Comparison of ENCODE assay signal across 9 cellular contexts in the genomic region with DNA sequence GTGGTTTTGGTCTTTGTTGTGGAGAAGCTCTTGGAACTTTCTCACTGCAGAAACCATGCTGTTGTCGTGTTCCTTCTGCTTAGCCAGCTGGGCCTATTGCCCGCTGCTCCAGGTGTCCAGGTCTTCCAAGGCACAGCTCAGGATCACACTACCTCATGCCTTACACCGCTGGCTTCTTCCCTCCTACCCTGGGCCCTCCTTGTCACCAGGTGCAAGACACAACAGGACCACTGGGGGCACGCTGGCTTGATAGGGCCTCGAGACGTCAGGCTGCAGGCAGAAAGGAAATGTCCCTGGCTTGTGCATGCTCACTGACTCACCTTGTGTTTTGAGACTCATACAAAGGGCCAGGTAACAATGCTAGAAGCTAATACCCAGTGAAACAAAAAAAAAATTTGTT. TPM values are rescaled to one million over a fixed set of nuclear protein-coding genes. Genes with fewer than 3 reads are reported as not detected.
DNase-seq lines count a peak whose midpoint lies in the region; ATAC-seq and TF ChIP-seq lines count a peak whose summit lies in the region.
"Had no signal": no experiment of that assay in that cellular context is flagged by ENCODE, and none has a peak within 500 bp of the region (broad histone marks: within the 10 kb centered on the region; RNA-seq: fewer than 3 reads in every experiment).

No MANE protein-coding gene starts in this region.

- no TSS peak for BruUV-seq in mammary epithelial cell (replicated peaks; lab: Mats Ljungman, UMichigan)

- H3K4me3 ChIP-seq in AG04450 (ENCODE audit: low read depth, low read length): no peak overlapping the region
- H3K4me3 ChIP-seq in smooth muscle cell: no peak overlapping the region
- H3K4me3 ChIP-seq in heart right ventricle: no peak overlapping the region
- no peak overlapping the region for H3K4me3 ChIP-seq in mammary epithelial cell (replicated peaks in 1 of 3; ENCODE audit: insufficient read depth in 1 of 3, low read depth in 2 of 3, low read length in 3 of 3)

- no peak overlapping the region for H3K4me3 Mint-ChIP-seq in activated naive CD8-positive, alpha-beta T cell treated with anti-CD3 and anti-CD28 coated beads, Interleukin-2, amount 10 ng/mL, durations not matched to agents 7 days and 5 days

- 0 out of 2 replicates have a peak, but pooled peaks have one; percentile 11 for TF ChIP-seq CTCF in AG04450 (IDR thresholded peaks at IDR 0.05; ENCODE audit: low read depth, low read length)
- TF ChIP-seq CTCF in smooth muscle cell (IDR thresholded peaks at IDR 0.05; ENCODE audit: borderline replicate concordance, insufficient read depth, poor library complexity, severe bottlenecking): no peak
- peak in 2 of 9 donors; percentile 10 to 15 for TF ChIP-seq CTCF in heart right ventricle (IDR thresholded peaks at IDR 0.05)
- peak in 1 of 2 donors; percentile 17 for TF ChIP-seq CTCF in mammary epithelial cell (conservative IDR thresholded peaks at IDR 0.05 in 1 of 2, IDR thresholded peaks at IDR 0.05 in 1 of 2; ENCODE audit: extremely low read depth in 1 of 2, insufficient read depth in 1 of 2, low read depth in 1 of 2, low read length in 2 of 2)

- no peak overlapping the region for H3K4me2 ChIP-seq in smooth muscle cell
- no peak overlapping the region for H3K4me2 ChIP-seq in mammary epithelial cell (ENCODE audit: insufficient read depth, low read depth, low read length)

- in situ Hi-C loops in mammary epithelial cell (cut with MboI; ENCODE audit: low sequenced_read_pairs in 2 of 2): loop anchor here (5.0 to 10.0 kb wide), 2 partner anchors 56 to 64 kb away; no protein-coding TSS in a partner anchor

- peak; percentile 83 for ATAC-seq in GM18909 (IDR thresholded peaks at IDR 0.05; ENCODE audit: poor library complexity, unreplicated experiment)
- peak; percentile 67 for ATAC-seq in HG03378 (IDR thresholded peaks at IDR 0.05; ENCODE audit: unreplicated experiment)
- ATAC-seq in activated naive CD8-positive, alpha-beta T cell treated with anti-CD3 and anti-CD28 coated beads, Interleukin-2, amount 10 ng/mL, durations not matched to agents 7 days and 5 days (ENCODE audit: low read depth): peak; percentile 81
- no peak for ATAC-seq in heart right ventricle

- H3K27me3 ChIP-seq in AG04450 (ENCODE audit: control insufficient read depth, insufficient read depth, low read length) (peaks cover 6% of the 10 kb centered on the region), smooth muscle cell (ENCODE audit: low read depth) (no peaks in the 10 kb centered on the region), heart right ventricle (no peaks in the 10 kb centered on the region), mammary epithelial cell (ENCODE audit: insufficient read depth, low read length) (no peaks in the 10 kb centered on the region)

- CTCF ChIA-PET in AG04450 (lab: Charles Lee): interaction anchor here (0.8 kb wide), 3 partner anchors 8 to 344 kb away, joined by 3 read pairs; no protein-coding TSS in a partner anchor
- CTCF ChIA-PET in mammary epithelial cell (lab: Charles Lee; ENCODE audit: low non-redundant PET): no interaction called here

- POLR2A ChIA-PET in AG04450 (lab: Yijun Ruan, JAX): no interaction called here
- POLR2A ChIA-PET in activated naive CD8-positive, alpha-beta T cell treated with anti-CD3 and anti-CD28 coated beads, Interleukin-2, amount 10 ng/mL, durations not matched to agents 7 days and 5 days (lab: Charles Lee): no interaction called here

- H3K36me3 ChIP-seq in smooth muscle cell (ENCODE audit: low read depth) (no peaks in the 10 kb centered on the region), heart right ventricle (no peaks in the 10 kb centered on the region), mammary epithelial cell (ENCODE audit: insufficient read depth, low read length) (no peaks in the 10 kb centered on the region)

- H3K9ac ChIP-seq in smooth muscle cell (ENCODE audit: low read depth): no peak overlapping the region
- no peak overlapping the region for H3K9ac ChIP-seq in mammary epithelial cell (ENCODE audit: insufficient read depth, low read length)

- no peaks in the 10 kb centered on the region for H3K79me2 ChIP-seq in smooth muscle cell (ENCODE audit: low read depth)
- no peaks in the 10 kb centered on the region for H3K79me2 ChIP-seq in mammary epithelial cell (ENCODE audit: insufficient read depth, low read length)

- H3K4me1 ChIP-seq in smooth muscle cell (ENCODE audit: low read depth) (no peaks in the 10 kb centered on the region), heart right ventricle (peaks cover 0 to 4% (median 0%) of the 10 kb centered on the region in 9 donors), mammary epithelial cell (ENCODE audit: insufficient read depth, low read length) (no peaks in the 10 kb centered on the region)

- H4K20me1 ChIP-seq in smooth muscle cell (ENCODE audit: low read depth) (no peaks in the 10 kb centered on the region), mammary epithelial cell (ENCODE audit: insufficient read depth, low read length) (no peaks in the 10 kb centered on the region)

- H3K27ac Mint-ChIP-seq in activated naive CD8-positive, alpha-beta T cell treated with anti-CD3 and anti-CD28 coated beads, Interleukin-2, amount 10 ng/mL, durations not matched to agents 7 days and 5 days: no peak overlapping the region

- intact Hi-C loops in heart right ventricle (cut with DNase I) (loop anchor here in 1 of 10 donors (5.0 kb wide), 1 partner anchor 61 kb away; no protein-coding TSS in a partner anchor), mammary epithelial cell (cut with micrococcal nuclease) (loop anchor here (2.0 kb wide), 1 partner anchor 44 kb away; no protein-coding TSS in a partner anchor)

- no peaks in the 10 kb centered on the region for H3K36me3 Mint-ChIP-seq in activated naive CD8-positive, alpha-beta T cell treated with anti-CD3 and anti-CD28 coated beads, Interleukin-2, amount 10 ng/mL, durations not matched to agents 7 days and 5 days

- dilution Hi-C loops in mammary epithelial cell (cut with HindIII; ENCODE audit: low sequenced_read_pairs): no loop called here

- no peaks in the 10 kb centered on the region for H3F3A ChIP-seq in smooth muscle cell (ENCODE audit: low read depth)

- H2AFZ ChIP-seq in smooth muscle cell (ENCODE audit: low read depth) (no peak overlapping the region), mammary epithelial cell (ENCODE audit: low read depth, low read length) (no peak overlapping the region)

- H3K9me3 ChIP-seq in AG04450 (ENCODE audit: control insufficient read depth, insufficient read depth, low read length) (no peaks in the 10 kb centered on the region), smooth muscle cell (replicated peaks; ENCODE audit: low read depth) (no peaks in the 10 kb centered on the region), heart right ventricle (no peaks in the 10 kb centered on the region), mammary epithelial cell (replicated peaks; ENCODE audit: insufficient read depth, low read length) (no peaks in the 10 kb centered on the region)

- H3K9me3 Mint-ChIP-seq in activated naive CD8-positive, alpha-beta T cell treated with anti-CD3 and anti-CD28 coated beads, Interleukin-2, amount 10 ng/mL, durations not matched to agents 7 days and 5 days: no peaks in the 10 kb centered on the region

- no peaks in the 10 kb centered on the region for H3K4me1 Mint-ChIP-seq in activated naive CD8-positive, alpha-beta T cell treated with anti-CD3 and anti-CD28 coated beads, Interleukin-2, amount 10 ng/mL, durations not matched to agents 7 days and 5 days

- no peak for DNase-seq in AG04450 (ENCODE audit: low read depth, low spot score)
- peak; percentile 36 for DNase-seq in activated naive CD8-positive, alpha-beta T cell treated with anti-CD3 and anti-CD28 coated beads, Interleukin-2, amount 10 ng/mL, durations not matched to agents 7 days and 5 days
- no peak for DNase-seq in COR-L47 (lab: John Stamatoyannopoulos, UW)
- no peak for DNase-seq in smooth muscle cell (lab: John Stamatoyannopoulos, UW; ENCODE audit: unreplicated experiment)
- no peak for DNase-seq in heart right ventricle
- no peak for DNase-seq in mammary epithelial cell

- WGBS in smooth muscle cell (ENCODE audit: low lambda C conversion rate): 79% methylated on average over 6 of the region's 6 CpGs
- 60 to 67% methylated on average over 6 of the region's 6 CpGs for WGBS in heart right ventricle, 2 donors
- 65% methylated on average over 6 of the region's 6 CpGs for WGBS in mammary epithelial cell (ENCODE audit: low coverage, missing lambda C conversion rate)

- H3K27me3 Mint-ChIP-seq in activated naive CD8-positive, alpha-beta T cell treated with anti-CD3 and anti-CD28 coated beads, Interleukin-2, amount 10 ng/mL, durations not matched to agents 7 days and 5 days: peaks cover 2% of the 10 kb centered on the region

- no peak overlapping the region for H3K27ac ChIP-seq in AG04450 (ENCODE audit: low read depth, low read length)
- no peak overlapping the region for H3K27ac ChIP-seq in smooth muscle cell (ENCODE audit: low read depth)
- no peak overlapping the region for H3K27ac ChIP-seq in heart right ventricle
- no peak overlapping the region for H3K27ac ChIP-seq in mammary epithelial cell (ENCODE audit: insufficient read depth, low read depth, low read length)

RNA-seq across cellular contexts. Expression of a gene that starts 32.3 kb away (rescaled TPM):
- polyA plus RNA-seq in AG04450 (2011; rRNA removed) (not detected in 2 replicates), smooth muscle cell (1.0 TPM in 1 of 2 replicates, not detected in the other), heart right ventricle (1 to 10 TPM; 3.9 to 5.1 TPM), mammary epithelial cell (0.05 TPM)
- not detected in 2 replicates for polyA minus RNA-seq in AG04450 (2011; rRNA and poly(A)+ RNA removed)
- total RNA-seq in activated naive CD8-positive, alpha-beta T cell treated with anti-CD3 and anti-CD28 coated beads, Interleukin-2, amount 10 ng/mL, durations not matched to agents 7 days and 5 days: not detected
- total RNA-seq in smooth muscle cell (0.09 and 0.13 TPM in 2 replicates), heart right ventricle (10 to 100 TPM in 9 of 10 donors, 1 to 10 TPM in 1; 9.7 to 18.4 (median 15.4) TPM), mammary epithelial cell (not detected)
- 0.41 TPM for polyA minus RNA-seq in mammary epithelial cell
- total RNA-seq: fibroblast of lung had no signal
- polyA plus RNA-seq: fibroblast of lung had no signal

RNA-seq across cellular contexts. Expression of a gene that starts 42.3 kb away (rescaled TPM):
- polyA plus RNA-seq in AG04450 (2011; rRNA removed): 0.96 and 1.1 TPM in 2 replicates
- polyA minus RNA-seq in AG04450 (2011; rRNA and poly(A)+ RNA removed): 0.56 and 1.9 TPM in 2 replicates
- not detected for total RNA-seq in activated naive CD8-positive, alpha-beta T cell treated with anti-CD3 and anti-CD28 coated beads, Interleukin-2, amount 10 ng/mL, durations not matched to agents 7 days and 5 days
- 32.5 and 71.3 TPM in 2 replicates for total RNA-seq in smooth muscle cell
- 46.6 and 80.9 TPM in 2 replicates for polyA plus RNA-seq in smooth muscle cell
- 100 to 1,000 TPM in 3 of 10 donors, 10 to 100 TPM in 7; 49.9 to 143 (median 69.6) TPM for total RNA-seq in heart right ventricle
- 10 to 100 TPM; 57.8 to 74.5 TPM for polyA plus RNA-seq in heart right ventricle
- total RNA-seq in mammary epithelial cell: 1 to 10 TPM; 2.8 to 3.5 TPM
- polyA plus RNA-seq in mammary epithelial cell: 2.9 TPM
- 11.0 TPM for polyA minus RNA-seq in mammary epithelial cell

Comparison
In these comparisons a context has a peak if more than half of its experiments do, and no peak if none do; other contexts are left out.
1. ATAC-seq: peak in GM18909 (single experiment), HG03378 (single experiment) and activated naive CD8-positive, alpha-beta T cell treated with anti-CD3 and anti-CD28 coated beads, Interleukin-2, amount 10 ng/mL, durations not matched to agents 7 days and 5 days (single experiment); none in heart right ventricle (0 of 8).